8 cellular contexts compared by ENCODE assay signal in the genomic region with DNA sequence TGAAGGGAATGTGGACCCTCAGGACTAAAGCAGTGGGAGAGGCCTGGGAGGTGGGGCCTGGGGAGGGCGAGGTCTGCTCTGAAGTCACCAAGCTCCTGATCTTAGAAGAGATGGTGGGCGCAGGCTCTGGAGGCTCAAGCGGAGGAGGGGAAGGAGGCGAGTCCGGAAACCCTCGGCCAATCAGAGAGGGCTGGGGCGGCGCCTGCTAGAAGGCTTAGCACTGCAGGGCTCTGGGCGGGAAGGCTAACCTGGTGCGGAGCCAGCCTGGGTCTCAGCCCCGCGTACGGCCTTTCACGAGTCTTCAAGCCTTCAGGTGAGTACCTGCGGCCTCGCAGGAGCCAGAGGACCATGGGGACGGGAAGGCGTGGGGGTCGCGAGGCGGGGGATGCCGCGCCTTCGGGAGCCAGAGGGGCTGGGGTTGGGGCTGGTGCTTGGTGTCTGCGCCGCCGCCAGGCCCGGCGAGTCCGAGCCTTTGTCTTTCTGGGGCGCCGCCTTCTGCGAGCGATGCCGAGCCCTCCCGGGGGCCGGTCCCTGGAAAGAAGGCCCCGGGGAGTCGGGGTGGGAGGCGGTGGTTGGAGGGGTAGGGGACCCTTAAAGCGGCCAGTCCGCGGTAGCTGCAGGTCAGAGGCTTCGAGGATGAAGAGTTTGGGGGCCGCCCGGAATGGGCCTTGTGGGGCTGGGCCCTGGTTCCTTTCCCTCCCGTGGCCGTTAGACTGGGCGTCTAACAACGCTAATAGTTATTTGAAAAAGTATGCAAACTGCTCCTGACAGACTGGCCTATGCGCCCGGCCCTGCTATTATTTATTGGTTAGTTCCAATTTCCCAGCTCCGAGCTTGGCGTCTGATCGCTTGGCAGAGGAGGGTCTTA. TPM values are rescaled to one million over a fixed set of nuclear protein-coding genes. Genes with fewer than 3 reads are reported as not detected.
DNase-seq lines count a peak whose midpoint lies in the region; ATAC-seq, FAIRE-seq and TF ChIP-seq lines count a peak whose summit lies in the region.
"Not testable (repeated sequence)": the region's sequence is repeated elsewhere in the genome, so short reads cannot be mapped to it uniquely, and the experiment has no call there.

Gene TMSB15B, plus strand, starts transcription at position 217 of the 868 bp plus-strand sequence.

- not testable (repeated sequence) for H3K36me3 Mint-ChIP-seq in astrocyte (ENCODE audit: low read depth, unreplicated experiment); osteocyte (ENCODE audit: unreplicated experiment)

- H3K9me3 ChIP-seq in Karpas-422 (ENCODE audit: low read length); astrocyte (ENCODE audit: insufficient read depth, low read depth, low read length): not testable (repeated sequence)

- ATAC-seq in GM19395 (IDR thresholded peaks at IDR 0.05; ENCODE audit: unreplicated experiment) (peak; percentile 96), HG03097 (IDR thresholded peaks at IDR 0.05; ENCODE audit: low FRiP score, unreplicated experiment) (peak; percentile 96), left cardiac atrium (peak; percentile 86 to 98)

- H3K27me3 ChIP-seq in H7 (ENCODE audit: control insufficient read depth, insufficient read depth, low read length); Karpas-422 (ENCODE audit: low read length); astrocyte (ENCODE audit: insufficient read depth, low read length): not testable (repeated sequence)

- H3K79me2 ChIP-seq in Karpas-422 (ENCODE audit: low read length); astrocyte (ENCODE audit: insufficient read depth, low read length): not testable (repeated sequence)

- H3K4me3 ChIP-seq in H7 (ENCODE audit: insufficient read depth, low read depth, low read length); Karpas-422 (ENCODE audit: low read length); astrocyte (ENCODE audit: insufficient read depth, low read depth, low read length): not testable (repeated sequence)

- TF ChIP-seq CTCF in astrocyte (IDR thresholded peaks at IDR 0.05; ENCODE audit: insufficient read depth, low read depth, low read length); osteocyte (IDR thresholded peaks at IDR 0.05): not testable (repeated sequence)

- not testable (repeated sequence) for H3K27me3 Mint-ChIP-seq in astrocyte (ENCODE audit: low read depth, unreplicated experiment); osteocyte (ENCODE audit: unreplicated experiment)

- H4K20me1 ChIP-seq in Karpas-422 (ENCODE audit: insufficient read depth, low read depth, low read length); astrocyte (ENCODE audit: insufficient read depth, low read length): not testable (repeated sequence)

- H3K4me1 Mint-ChIP-seq in astrocyte (ENCODE audit: low read depth, unreplicated experiment); osteocyte (ENCODE audit: unreplicated experiment): not testable (repeated sequence)

- not testable (repeated sequence) for H3K9me3 Mint-ChIP-seq in astrocyte (ENCODE audit: unreplicated experiment); osteocyte (ENCODE audit: unreplicated experiment)

- not testable (repeated sequence) for H2AFZ ChIP-seq in Karpas-422 (ENCODE audit: low read length); astrocyte (ENCODE audit: low read depth, low read length)

- in situ Hi-C loops in Caki2 (cut with HindIII; ENCODE audit: low pct_unique_long_range_greater_than_20kb, low sequenced_read_pairs): not testable (repeated sequence)

- not testable (repeated sequence) for H3K9me2 ChIP-seq in Karpas-422 (replicated peaks; ENCODE audit: insufficient read depth, low read length)

- not testable (repeated sequence) for H3K9ac ChIP-seq in Karpas-422 (ENCODE audit: low read length); astrocyte (ENCODE audit: low read length)

- not testable (repeated sequence) for DNase-seq in Caki2 (ENCODE audit: low read depth); H7; Karpas-422; astrocyte (ENCODE audit: low read depth); left cardiac atrium; osteocyte (ENCODE audit: extremely low spot score, unreplicated experiment)

- not testable (repeated sequence) for H3K4me1 ChIP-seq in Karpas-422 (ENCODE audit: low read length); astrocyte (ENCODE audit: insufficient read depth, low read length)

- not testable (repeated sequence) for H3K36me3 ChIP-seq in H7 (replicated peaks; ENCODE audit: control insufficient read depth, insufficient read depth, low read length); Karpas-422 (ENCODE audit: insufficient read depth, low read length); astrocyte (ENCODE audit: insufficient read depth, low read length)

- H3K27ac Mint-ChIP-seq in astrocyte (ENCODE audit: unreplicated experiment); osteocyte (ENCODE audit: unreplicated experiment): not testable (repeated sequence)

- not testable (repeated sequence) for H3K4me2 ChIP-seq in Karpas-422 (ENCODE audit: low read depth, low read length, poor library complexity, severe bottlenecking); astrocyte (ENCODE audit: low read length)

- H3K27ac ChIP-seq in Karpas-422 (ENCODE audit: low read length); astrocyte (ENCODE audit: low read depth, low read length): not testable (repeated sequence)

- intact Hi-C loops in left cardiac atrium (cut with DNase I): not testable (repeated sequence)

- not testable (repeated sequence) for H3K4me3 Mint-ChIP-seq in astrocyte (ENCODE audit: unreplicated experiment); osteocyte (ENCODE audit: unreplicated experiment)

- peak; percentile 29 for FAIRE-seq in astrocyte (lab: Jason Lieb, UNC)

RNA-seq across cellular contexts. Expression of gene TMSB15B, which starts in this region (rescaled TPM):
- 18.6 and 20.1 TPM in 2 replicates for total RNA-seq in Caki2 (2014; rRNA removed; shearing (Covaris generic); ENCODE audit: low replicate concordance)
- total RNA-seq in H7 (2014; rRNA removed; shearing (Covaris generic)): 19.7 and 29.4 TPM in 2 replicates
- 1.0 and 13.2 TPM in 2 replicates for total RNA-seq in Karpas-422 (2014; rRNA removed; shearing (Covaris generic); ENCODE audit: low replicate concordance)
- total RNA-seq in astrocyte (6.3 and 8.0 TPM in 2 replicates), left cardiac atrium (1 to 10 TPM; 1.0 to 1.9 TPM), osteocyte (13.5 and 16.2 TPM in 2 replicates)
